ENCODE assay signal across 8 cellular contexts in the genomic region with DNA sequence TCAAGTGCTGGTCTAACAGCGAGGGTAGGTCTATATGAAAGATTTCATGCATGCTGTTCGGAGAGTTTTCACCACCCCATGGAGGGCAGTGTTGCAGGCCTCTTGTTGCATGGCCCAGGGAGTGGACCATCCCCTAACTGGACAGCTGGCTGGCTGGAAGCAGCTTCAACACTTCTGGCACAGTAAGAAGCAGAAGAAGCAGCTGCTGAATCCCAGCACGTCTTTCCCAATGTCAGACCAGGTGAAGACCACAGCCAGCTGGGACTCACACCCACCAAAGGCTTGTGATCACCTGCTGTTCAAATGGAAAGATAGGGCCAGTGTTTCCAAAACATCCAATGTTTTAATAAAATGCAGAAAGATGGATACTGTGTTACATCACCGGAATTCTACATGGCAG.
"Had no signal": no experiment of that assay in that cellular context is flagged by ENCODE, and none has a peak within 500 bp of the region (broad histone marks: within the 10 kb centered on the region; RNA-seq: fewer than 3 reads in every experiment).

No MANE protein-coding gene starts in this region.

- H3K4me3 Mint-ChIP-seq: H9 had no signal

- H3K27ac ChIP-seq: GM23248 had no signal

- FAIRE-seq: H54, HTR-8/SVneo, K562 had no signal

- H3K27ac Mint-ChIP-seq: H9 had no signal

- DNase-seq: GM23248, GOT3, H9, HCEC 1CT, IMR-90 had no signal

- ATAC-seq: K562 had no signal

- H3K9ac ChIP-seq: GM23248 had no signal

- H2AFZ ChIP-seq: GM23248 had no signal

- H3K4me3 ChIP-seq: GM23248, K562 had no signal
